Comparison of ENCODE assay signal across 1 cellular context in genomic region chr21:45208627-45208951, GRCh38.
TF ChIP-seq lines count a peak whose summit lies in the region.

No MANE protein-coding gene starts in this region.

TF ChIP-seq in H1, 55 proteins besides CTCF, POLR2A, EP300 and RAD21 (continued from another document):
- no peak for TF ChIP-seq CHD7 (IDR thresholded peaks at IDR 0.05; ENCODE audit: insufficient replicate concordance, low read length)
- TF ChIP-seq CHD1 (IDR thresholded peaks at IDR 0.05; ENCODE audit: low read depth, low read length), result no peak
- TF ChIP-seq USF2 (IDR thresholded peaks at IDR 0.05; ENCODE audit: low read length), result no peak
- TF ChIP-seq SRF (IDR thresholded peaks at IDR 0.05; ENCODE audit: low read depth, low read length), result no peak
- no peak for TF ChIP-seq CREB1 (IDR thresholded peaks at IDR 0.05)
- TF ChIP-seq GTF2F1 (IDR thresholded peaks at IDR 0.05; ENCODE audit: borderline replicate concordance, low read depth, low read length), result no peak
- no peak for TF ChIP-seq SP2 (IDR thresholded peaks at IDR 0.05; ENCODE audit: low read length)
- no peak for TF ChIP-seq ASH2L (IDR thresholded peaks at IDR 0.05; ENCODE audit: low read length)
